ENCODE assay signal across 10 cellular contexts in genomic region chrX:131578735-131579367, GRCh38. TPM values are rescaled to one million over a fixed set of nuclear protein-coding genes. Genes with fewer than 3 reads are reported as not detected.
"Had no signal": no experiment of that assay in that cellular context is flagged by ENCODE, and none has a peak within 500 bp of the region (broad histone marks: within the 10 kb centered on the region; RNA-seq: fewer than 3 reads in every experiment).

No MANE protein-coding gene starts in this region.

RNA-seq across cellular contexts. Expression of gene OR13H1, which starts 35.0 kb away (rescaled TPM):
- total RNA-seq: activated T-helper 2 cell treated with anti-CD3 and anti-CD28 coated beads, Interferon-gamma antibody, Interleukin-2, Interleukin-4, amounts not matched to agents 10 μg/mL and 5 μg/mL and 100 μg/mL, durations not matched to agents 14 hours and 24 hours and 36 hours; kidney epithelial cell; left ventricle myocardium superior; posterior vena cava; right cardiac atrium; T-helper 2 cell treated with Interferon-gamma antibody and Interleukin-4, amounts not matched to agents 100 ng/mL and 5 ng/mL, for 36 hours; uterus had no signal
- polyA plus RNA-seq: adipose tissue, right cardiac atrium, small intestine, thymus had no signal
